Comparison of ENCODE assay signal across 30 cellular contexts in genomic region chr17:62100050-62100449, GRCh38.
"Had no signal": no experiment of that assay in that cellular context is flagged by ENCODE, and none has a peak within 500 bp of the region (broad histone marks: within the 10 kb centered on the region; RNA-seq: fewer than 3 reads in every experiment).

No MANE protein-coding gene starts in this region.

- H3K4me2 ChIP-seq: neural progenitor cell, smooth muscle cell had no signal

- H3K9ac ChIP-seq: neural progenitor cell, parathyroid adenoma had no signal

- H2AFZ ChIP-seq: neural progenitor cell, parathyroid adenoma had no signal

- DNase-seq: head of caudate nucleus; hippocampal formation; kidney glomerular epithelial cell; left cardiac atrium; left lung; lower lobe of right lung; mammary epithelial cell; mesenchymal stem cell; naive B cell; natural killer cell; nephron progenitor cell; occipital lobe; right cardiac atrium; sigmoid colon; stimulated activated CD4-positive, alpha-beta T cell treated with anti-CD3 and anti-CD28 coated beads, Interleukin-1b, Interleukin-23, amount 100 ng/mL, for 48 hours; stimulated activated CD4-positive, alpha-beta T cell treated with anti-CD3 and anti-CD28 coated beads, Interleukin-2, amount 100 ng/mL, for 48 hours; stimulated activated CD4-positive, alpha-beta T cell treated with anti-CD3 and anti-CD28 coated beads, Interleukin-4, amount 100 ng/mL, for 4 hours; stimulated activated CD8-positive, alpha-beta memory T cell treated with anti-CD3 and anti-CD28 coated beads, Interleukin-4, amount 100 ng/mL, for 48 hours; stimulated activated naive B cell treated with anti-CD40 and anti-IgM and Interleukin-4, amounts not matched to agents 10 μg/mL and 1 μg/mL and 100 μg/mL, for 72 hours; tibial artery; trophoblast cell; upper lobe of right lung had no signal

- H3K4me3 ChIP-seq: left lung, lower lobe of right lung, neural progenitor cell, sigmoid colon, smooth muscle cell, suprapubic skin, thoracic aorta, tibial artery, upper lobe of right lung had no signal

- H3K79me2 ChIP-seq: parathyroid adenoma had no signal

- H3K4me1 ChIP-seq: left lung, lower lobe of right lung, neural progenitor cell, parathyroid adenoma, sigmoid colon, suprapubic skin, tibial artery, upper lobe of right lung had no signal

- FAIRE-seq: keratinocyte, urothelium cell line had no signal

- H3K27ac ChIP-seq: left lung, lower lobe of right lung, neural progenitor cell, neutrophil, parathyroid adenoma, sigmoid colon, suprapubic skin, thoracic aorta, tibial artery, upper lobe of right lung had no signal

- H3K27me3 ChIP-seq: left lung, neural progenitor cell, sigmoid colon, suprapubic skin, tibial artery, upper lobe of right lung had no signal

- ATAC-seq: left cardiac atrium; left lung; lower lobe of right lung; natural killer cell; right cardiac atrium; stimulated activated naive B cell treated with anti-CD40 and anti-IgM and Interleukin-4, amounts not matched to agents 10 μg/mL and 1 μg/mL and 100 μg/mL, for 72 hours; upper lobe of right lung had no signal

- H3K9me3 ChIP-seq: left lung, lower lobe of right lung, neutrophil, sigmoid colon, suprapubic skin, thoracic aorta, tibial artery, upper lobe of right lung had no signal

- H3K36me3 ChIP-seq: left lung, lower lobe of right lung, neural progenitor cell, neutrophil, sigmoid colon, suprapubic skin, thoracic aorta, tibial artery, upper lobe of right lung had no signal
